Comparison of ENCODE assay signal across 4 cellular contexts in genomic region chr11:49952091-49952490, GRCh38.
"Had no signal": no experiment of that assay in that cellular context is flagged by ENCODE, and none has a peak within 500 bp of the region (broad histone marks: within the 10 kb centered on the region; RNA-seq: fewer than 3 reads in every experiment).

OR4C13 (plus strand) TSS chr11:49952391; CDS start chr11:49952423, 32 bp downstream.

- FAIRE-seq: H1, H54 had no signal

- ATAC-seq: GM23338, HCT116 had no signal
